18 cellular contexts compared by ENCODE assay signal in genomic region chr2:240775911-240776310, GRCh38. TPM values are rescaled to one million over a fixed set of nuclear protein-coding genes. Genes with fewer than 3 reads are reported as not detected.
"Had no signal": no experiment of that assay in that cellular context is flagged by ENCODE, and none has a peak within 500 bp of the region (broad histone marks: within the 10 kb centered on the region; RNA-seq: fewer than 3 reads in every experiment).

No MANE protein-coding gene starts in this region.

- H3K4me2 ChIP-seq: hepatocyte had no signal

- H2AFZ ChIP-seq: hepatocyte, parathyroid adenoma had no signal

- H3K4me3 Mint-ChIP-seq: activated T-helper 17 cell treated with anti-CD3 and anti-CD28 coated beads, Interleukin-2, amount 50 U/mL, for 72 hours; dendritic cell treated with granulocyte-macrophage colony-stimulating factor and Interleukin-4, amounts not matched to agents 40 ng/mL and 50 ng/mL, for 4 days; effector memory CD8-positive, alpha-beta T cell; natural killer cell treated with Interleukin-12 subunit alpha and Interleukin-12 subunit beta and Interleukin-15 and Interleukin-18, amount 100 ng/mL, for 72 hours; stimulated activated naive B cell treated with anti-CD40 and anti-IgM and Interleukin-4, amounts not matched to agents 10 μg/mL and 1 μg/mL and 100 μg/mL, for 72 hours; T-helper 2 cell treated with Interferon-gamma antibody and Interleukin-4, amounts not matched to agents 5 μg/mL and 100 μg/mL, for 36 hours had no signal

- H3K9ac ChIP-seq: parathyroid adenoma had no signal

- H3K79me2 ChIP-seq: hepatocyte, parathyroid adenoma had no signal

- H3K27me3 ChIP-seq: brain microvascular endothelial cell, hepatocyte, upper lobe of left lung had no signal

- H3K9me3 Mint-ChIP-seq: activated T-helper 17 cell treated with anti-CD3 and anti-CD28 coated beads, Interleukin-2, amount 50 U/mL, for 72 hours; dendritic cell treated with granulocyte-macrophage colony-stimulating factor and Interleukin-4, amounts not matched to agents 40 ng/mL and 50 ng/mL, for 4 days; effector memory CD8-positive, alpha-beta T cell; natural killer cell treated with Interleukin-12 subunit alpha and Interleukin-12 subunit beta and Interleukin-15 and Interleukin-18, amount 100 ng/mL, for 72 hours; stimulated activated naive B cell treated with anti-CD40 and anti-IgM and Interleukin-4, amounts not matched to agents 10 μg/mL and 1 μg/mL and 100 μg/mL, for 72 hours; T-helper 2 cell treated with Interferon-gamma antibody and Interleukin-4, amounts not matched to agents 5 μg/mL and 100 μg/mL, for 36 hours had no signal

- H3K36me3 ChIP-seq: brain microvascular endothelial cell, gastroesophageal sphincter, upper lobe of left lung had no signal

- H3K4me3 ChIP-seq: gastroesophageal sphincter, hepatocyte, upper lobe of left lung had no signal

- H3K27me3 Mint-ChIP-seq: activated T-helper 17 cell treated with anti-CD3 and anti-CD28 coated beads, Interleukin-2, amount 50 U/mL, for 72 hours; effector memory CD8-positive, alpha-beta T cell; natural killer cell treated with Interleukin-12 subunit alpha and Interleukin-12 subunit beta and Interleukin-15 and Interleukin-18, amount 100 ng/mL, for 72 hours had no signal

- DNase-seq: activated CD4-positive, alpha-beta T cell treated with anti-CD3 and anti-CD28 coated beads, Interleukin-2, amount 50 U/mL, for 1 hour; activated naive CD4-positive, alpha-beta T cell treated with anti-CD3 and anti-CD28 coated beads, Interleukin-2, amount 50 U/mL, for 16 hours; activated T-cell treated with anti-CD3 and anti-CD28 coated beads for 4 hours; brain microvascular endothelial cell; cerebellar nuclear complex; effector memory CD8-positive, alpha-beta T cell; mammary epithelial cell; stimulated activated CD4-positive, alpha-beta T cell treated with anti-CD3 and anti-CD28 coated beads, Interleukin-1b, Interleukin-23, amount 100 ng/mL, for 48 hours; stimulated activated naive B cell treated with anti-CD40 and anti-IgM and Interleukin-4, amounts not matched to agents 10 μg/mL and 1 μg/mL and 100 μg/mL, for 72 hours had no signal

- ATAC-seq: activated T-helper 17 cell treated with anti-CD3 and anti-CD28 coated beads, Interleukin-2, amount 50 U/mL, for 72 hours; effector memory CD8-positive, alpha-beta T cell; gastroesophageal sphincter; natural killer cell treated with Interleukin-12 subunit alpha and Interleukin-12 subunit beta and Interleukin-15 and Interleukin-18, amount 100 ng/mL, for 72 hours; stimulated activated naive B cell treated with anti-CD40 and anti-IgM and Interleukin-4, amounts not matched to agents 10 μg/mL and 1 μg/mL and 100 μg/mL, for 72 hours had no signal

- H3K27ac ChIP-seq: brain microvascular endothelial cell, epithelial cell of prostate, gastroesophageal sphincter, hepatocyte, parathyroid adenoma, upper lobe of left lung had no signal

- H3K4me1 Mint-ChIP-seq: activated T-helper 17 cell treated with anti-CD3 and anti-CD28 coated beads, Interleukin-2, amount 50 U/mL, for 72 hours; stimulated activated naive B cell treated with anti-CD40 and anti-IgM and Interleukin-4, amounts not matched to agents 10 μg/mL and 1 μg/mL and 100 μg/mL, for 72 hours had no signal

- H3K36me3 Mint-ChIP-seq: natural killer cell treated with Interleukin-12 subunit alpha and Interleukin-12 subunit beta and Interleukin-15 and Interleukin-18, amount 100 ng/mL, for 72 hours; stimulated activated naive B cell treated with anti-CD40 and anti-IgM and Interleukin-4, amounts not matched to agents 10 μg/mL and 1 μg/mL and 100 μg/mL, for 72 hours had no signal

- H3K9me3 ChIP-seq: gastroesophageal sphincter, upper lobe of left lung had no signal

- H3K4me1 ChIP-seq: gastroesophageal sphincter, parathyroid adenoma, upper lobe of left lung had no signal

- H3K27ac Mint-ChIP-seq: activated T-helper 17 cell treated with anti-CD3 and anti-CD28 coated beads, Interleukin-2, amount 50 U/mL, for 72 hours; dendritic cell treated with granulocyte-macrophage colony-stimulating factor and Interleukin-4, amounts not matched to agents 40 ng/mL and 50 ng/mL, for 4 days; natural killer cell treated with Interleukin-12 subunit alpha and Interleukin-12 subunit beta and Interleukin-15 and Interleukin-18, amount 100 ng/mL, for 72 hours; stimulated activated naive B cell treated with anti-CD40 and anti-IgM and Interleukin-4, amounts not matched to agents 10 μg/mL and 1 μg/mL and 100 μg/mL, for 72 hours; T-helper 2 cell treated with Interferon-gamma antibody and Interleukin-4, amounts not matched to agents 5 μg/mL and 100 μg/mL, for 36 hours had no signal

RNA-seq across cellular contexts. Expression of gene KIF1A, which starts 44.1 kb away (rescaled TPM):
- polyA plus RNA-seq: mammary epithelial cell had no signal
